1 cellular context compared by ENCODE assay signal in the genomic region with DNA sequence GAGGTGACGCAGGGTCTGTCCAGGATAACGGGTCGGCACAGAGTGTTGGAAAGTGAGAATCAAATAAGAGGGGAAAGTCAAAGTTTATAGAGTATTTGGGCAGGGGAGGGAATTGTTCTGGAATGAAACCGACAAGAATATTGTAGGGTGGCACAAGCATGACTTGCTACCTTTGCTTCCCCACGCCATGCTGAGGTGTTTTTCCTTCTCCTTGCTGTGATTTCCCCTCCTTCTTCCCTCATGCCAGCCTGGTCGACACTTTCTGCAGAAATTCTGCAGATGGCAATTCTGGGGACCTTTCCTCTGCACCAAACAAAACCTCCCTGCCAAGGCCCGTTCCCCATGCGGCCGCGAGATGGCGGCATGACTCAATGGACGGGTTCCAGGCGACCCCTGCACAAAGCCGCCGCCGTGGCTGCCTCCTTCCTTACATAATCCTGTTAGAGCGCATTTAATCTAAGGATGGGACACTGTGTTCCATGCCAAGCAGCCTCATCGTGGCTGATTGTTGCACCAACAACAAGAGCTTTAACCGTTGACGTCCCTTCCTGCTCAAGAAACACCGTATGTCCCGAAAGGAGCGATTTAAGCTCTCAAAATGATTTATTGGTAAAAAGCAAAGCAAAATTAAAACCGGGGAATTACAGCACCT.
TF ChIP-seq lines count a peak whose summit lies in the region.

A gene (minus strand): TSS at position 290 of the 652 bp plus-strand sequence. CDS start 10,616 bp downstream, outside the sequence.

TF ChIP-seq in WTC11, 78 proteins besides CTCF, POLR2A, EP300 and RAD21 (continued from another document):
- TF ChIP-seq CREB1 (CRISPR knock-in tag; IDR thresholded peaks at IDR 0.05) (no peak), TEAD1 (CRISPR knock-in tag; IDR thresholded peaks at IDR 0.05) (no peak)
- TF ChIP-seq, protein P1, sequence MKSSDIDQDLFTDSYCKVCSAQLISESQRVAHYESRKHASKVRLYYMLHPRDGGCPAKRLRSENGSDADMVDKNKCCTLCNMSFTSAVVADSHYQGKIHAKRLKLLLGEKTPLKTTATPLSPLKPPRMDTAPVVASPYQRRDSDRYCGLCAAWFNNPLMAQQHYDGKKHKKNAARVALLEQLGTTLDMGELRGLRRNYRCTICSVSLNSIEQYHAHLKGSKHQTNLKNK (CRISPR knock-in tag; IDR thresholded peaks at IDR 0.05) = no peak
